1 cellular context compared by ENCODE assay signal in the genomic region with DNA sequence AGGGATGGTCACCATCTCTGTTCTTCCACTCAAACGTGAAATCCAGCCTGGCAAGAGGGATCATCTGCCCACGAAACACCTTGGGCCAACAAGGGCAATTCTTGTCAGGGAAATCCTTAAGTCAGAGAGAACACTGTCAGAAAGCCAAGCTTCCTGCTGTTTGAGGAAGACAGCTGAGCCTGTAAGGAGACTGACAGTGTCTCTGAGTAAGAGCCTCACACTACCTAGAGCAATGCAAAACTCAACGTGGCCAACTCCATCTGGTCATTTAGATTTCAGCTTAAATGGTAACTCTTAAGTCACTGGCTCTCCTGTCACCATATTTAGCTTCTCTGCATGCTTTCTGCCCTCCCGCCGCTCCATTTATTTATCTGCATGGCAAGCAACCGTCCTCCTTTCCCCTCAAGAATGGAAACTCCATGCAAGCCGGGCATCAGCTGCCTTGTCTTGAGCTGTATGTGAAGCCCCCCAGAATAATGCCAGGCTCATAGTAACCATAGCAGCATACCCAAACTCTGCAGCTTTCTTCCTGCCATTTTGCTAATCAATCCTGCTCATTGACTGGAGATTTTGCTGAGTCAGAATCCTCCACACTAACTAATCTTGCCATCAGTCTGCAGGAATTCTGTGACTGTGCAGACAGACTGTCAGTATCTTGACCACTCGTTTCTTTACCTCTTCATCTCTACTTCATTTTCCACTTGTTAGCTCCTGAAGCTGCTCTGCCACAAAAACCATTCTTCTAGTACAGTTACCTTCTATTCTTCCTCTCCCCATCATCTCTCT.
TF ChIP-seq lines count a peak whose summit lies in the region.

No MANE protein-coding gene starts in this region.

TF ChIP-seq in GM23338, 12 proteins besides CTCF, POLR2A, EP300 and RAD21 (continued from another document):
- TF ChIP-seq ZNF462 (CRISPR knock-in tag; IDR thresholded peaks at IDR 0.05) (no peak), NANOG (IDR thresholded peaks at IDR 0.05; ENCODE audit: borderline replicate concordance) (no peak)
